ENCODE assay signal across 12 cellular contexts in the genomic region with DNA sequence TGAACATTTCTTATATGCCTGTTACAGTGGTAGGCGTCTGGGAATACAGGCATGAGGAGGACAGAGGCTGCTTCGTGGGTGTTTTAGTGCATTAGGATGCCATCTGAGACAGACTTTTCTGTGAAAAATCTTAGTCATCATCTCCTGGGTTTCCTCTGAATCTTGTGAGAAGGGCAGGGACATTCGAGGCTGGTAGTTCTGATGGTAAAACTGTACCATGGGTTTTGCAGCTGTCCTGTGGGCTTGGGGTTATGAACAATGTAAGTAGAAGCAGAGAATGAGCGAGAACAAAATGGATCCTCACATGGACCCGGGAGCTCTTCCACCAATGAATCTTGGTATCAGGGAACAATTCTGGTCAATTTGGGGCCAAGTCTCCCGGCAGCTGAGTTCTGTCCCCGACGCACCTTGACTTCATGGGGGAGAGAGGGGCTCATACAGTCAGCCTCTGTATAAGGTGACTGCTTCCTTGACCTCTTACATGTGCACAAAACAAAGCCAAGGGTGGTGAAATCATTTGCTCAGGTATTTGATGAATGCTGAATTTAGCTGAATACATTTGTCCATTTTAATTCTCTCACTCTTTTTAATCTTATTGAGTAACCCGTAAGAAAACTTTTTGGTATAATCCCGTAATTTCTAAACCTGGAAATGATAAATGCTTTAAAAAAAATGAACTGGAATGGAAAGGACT.
DNase-seq lines count a peak whose midpoint lies in the region; ATAC-seq and TF ChIP-seq lines count a peak whose summit lies in the region.
"Had no signal": no experiment of that assay in that cellular context is flagged by ENCODE, and none has a peak within 500 bp of the region (broad histone marks: within the 10 kb centered on the region; RNA-seq: fewer than 3 reads in every experiment).

No MANE protein-coding gene starts in this region.

- peaks cover 18% of the 10 kb centered on the region for H3K36me3 Mint-ChIP-seq in Calu3 (ENCODE audit: insufficient read depth, unreplicated experiment)
- H3K36me3 Mint-ChIP-seq: brain had no signal

- H3K14ac ChIP-seq in trophoblast cell (ENCODE audit: low read length): peak overlapping the region; percentile 59

- peak overlapping the region; percentile 22 for H4K12ac ChIP-seq in trophoblast cell (ENCODE audit: low read depth, low read length)

- H2AK5ac ChIP-seq in trophoblast cell (ENCODE audit: low read length): peak overlapping the region; percentile 88

- peak overlapping the region; percentile 30 for H3K18ac ChIP-seq in trophoblast cell (ENCODE audit: low read length)

- peak overlapping the region; percentile 95 for H2BK12ac ChIP-seq in trophoblast cell (ENCODE audit: low read length)

- intact Hi-C loops in Calu3 (cut with micrococcal nuclease; ENCODE audit: unreplicated experiment): loop anchor here (10.0 kb wide), 1 partner anchor 225 kb away; the partner anchor contains the start of gene SLC45A1

- peak overlapping the region; percentile 59 for H4K8ac ChIP-seq in trophoblast cell (ENCODE audit: low read depth, low read length)

- no peak overlapping the region for H3K27ac ChIP-seq in trophoblast cell (ENCODE audit: low read depth, low read length)

- no peak overlapping the region for H3K4me3 Mint-ChIP-seq in Calu3 (ENCODE audit: low read depth, unreplicated experiment)
- H3K4me3 Mint-ChIP-seq: brain; T-helper 1 cell treated with Interleukin-12 subunit alpha and Interleukin-12 subunit beta and Interleukin-4 antibody, amounts not matched to agents 30 μg/mL and 1 μg/mL, for 36 hours had no signal

- H3K23ac ChIP-seq in trophoblast cell (ENCODE audit: low read length): no peak overlapping the region

- no peak for ATAC-seq in GM21526 (IDR thresholded peaks at IDR 0.05; ENCODE audit: low FRiP score, unreplicated experiment)

- CTCF ChIA-PET in Calu3 (lab: Charles Lee): no interaction called here

- no peaks in the 10 kb centered on the region for H3K36me3 ChIP-seq in trophoblast cell (ENCODE audit: control insufficient read depth in 1 of 2, insufficient read depth in 2 of 2, low read length in 2 of 2)
- H3K36me3 ChIP-seq: vagina had no signal

- peak overlapping the region; percentile 66 for H2BK5ac ChIP-seq in trophoblast cell (ENCODE audit: low read depth, low read length, poor library complexity)

- H3K79me1 ChIP-seq in trophoblast cell (ENCODE audit: low read length): peaks cover 3% of the 10 kb centered on the region

- TF ChIP-seq CTCF in Calu3 (IDR thresholded peaks at IDR 0.05; ENCODE audit: unreplicated experiment): no peak

- peak overlapping the region; percentile 59 for H3K27ac Mint-ChIP-seq in Calu3 (ENCODE audit: unreplicated experiment)
- H3K27ac Mint-ChIP-seq: T-helper 1 cell treated with Interleukin-12 subunit alpha and Interleukin-12 subunit beta and Interleukin-4 antibody, amounts not matched to agents 30 μg/mL and 1 μg/mL, for 36 hours had no signal

- BruUV-seq in Calu3 (replicated peaks; lab: Mats Ljungman, UMichigan): no TSS peak

- no peaks in the 10 kb centered on the region for H3K9me3 Mint-ChIP-seq in Calu3 (ENCODE audit: low read depth, unreplicated experiment)
- H3K9me3 Mint-ChIP-seq: T-helper 1 cell treated with Interleukin-12 subunit alpha and Interleukin-12 subunit beta and Interleukin-4 antibody, amounts not matched to agents 30 μg/mL and 1 μg/mL, for 36 hours had no signal

- H3K4me2 ChIP-seq in trophoblast cell (ENCODE audit: low read length): no peak overlapping the region

- H3K4ac ChIP-seq in trophoblast cell (ENCODE audit: low read depth, low read length): peak overlapping the region; percentile 49

- H3K4me3 ChIP-seq in trophoblast cell (ENCODE audit: low read depth, low read length): no peak overlapping the region
- H3K4me3 ChIP-seq: vagina had no signal

- DNase-seq in Calu3: no peak
- peak; percentile 80 for DNase-seq in HT1080 (ENCODE audit: low read depth)
- peak; percentile 43 for DNase-seq in dermis blood vessel endothelial cell
- DNase-seq in trophoblast cell: no peak
- no peak for DNase-seq in stimulated activated CD4-positive, alpha-beta T cell treated with anti-CD3 and anti-CD28 coated beads, Interleukin-4, amount 100 ng/mL, for 24 hours
- DNase-seq in T-helper 9 cell: no peak
- DNase-seq: NCI-H2029; NK-92 treated with Interleukin-12 subunit alpha and Interleukin-12 subunit beta, amount 100 ng/mL, for 24 hours had no signal

- H2BK120ac ChIP-seq in trophoblast cell (ENCODE audit: insufficient read depth, low read length, poor library complexity): peak overlapping the region; percentile 69

- H3K9me3 ChIP-seq in trophoblast cell (ENCODE audit: insufficient read depth, low read depth, low read length): no peaks in the 10 kb centered on the region
- H3K9me3 ChIP-seq: vagina had no signal

- WGBS in trophoblast cell (ENCODE audit: extremely low coverage, insufficient coverage, insufficient read length): no CpG with 5 or more reads among the region's 10 CpGs

- no peaks in the 10 kb centered on the region for H3K79me2 ChIP-seq in trophoblast cell (ENCODE audit: control insufficient read depth, insufficient read depth, low read length, poor library complexity)

- H2AFZ ChIP-seq in trophoblast cell (ENCODE audit: insufficient read depth, low read length, poor library complexity): peak overlapping the region; percentile 30

- H3K9ac ChIP-seq in trophoblast cell (ENCODE audit: low read length): no peak overlapping the region

- no peaks in the 10 kb centered on the region for H3K27me3 ChIP-seq in trophoblast cell (ENCODE audit: insufficient read depth, low read length)
- H3K27me3 ChIP-seq: vagina had no signal

- H3K27me3 Mint-ChIP-seq in Calu3 (ENCODE audit: unreplicated experiment): no peaks in the 10 kb centered on the region

- peaks cover 3 to 5% of the 10 kb centered on the region in 2 experiments for H3K4me1 ChIP-seq in trophoblast cell (ENCODE audit: control insufficient read depth in 1 of 2, insufficient read depth in 2 of 2, low read length in 2 of 2)

- H3K4me1 Mint-ChIP-seq in Calu3 (ENCODE audit: low read depth, unreplicated experiment): peaks cover 45% of the 10 kb centered on the region

- peak overlapping the region; percentile 78 for H4K91ac ChIP-seq in trophoblast cell (ENCODE audit: low read depth, low read length)

Comparison
In these comparisons a context has a peak if more than half of its experiments do, and no peak if none do; other contexts are left out.
1. DNase-seq: peak in HT1080 (single experiment) and dermis blood vessel endothelial cell (single experiment); none in Calu3 (single experiment), trophoblast cell (0 of 2), stimulated activated CD4-positive, alpha-beta T cell treated with anti-CD3 and anti-CD28 coated beads, Interleukin-4, amount 100 ng/mL, for 24 hours (single experiment) and T-helper 9 cell (single experiment).